In genomic region chr12:124519741-124520140, GRCh38 we compare ENCODE assay signal across 10 cellular contexts. TPM values are rescaled to one million over a fixed set of nuclear protein-coding genes. Genes with fewer than 3 reads are reported as not detected.
DNase-seq lines count a peak whose midpoint lies in the region; ATAC-seq and TF ChIP-seq lines count a peak whose summit lies in the region.
"Had no signal": no experiment of that assay in that cellular context is flagged by ENCODE, and none has a peak within 500 bp of the region (broad histone marks: within the 10 kb centered on the region; RNA-seq: fewer than 3 reads in every experiment).

No MANE protein-coding gene starts in this region.

- H3K9ac ChIP-seq in mucosa of stomach (ENCODE audit: low read length), result peak overlapping the region; percentile 67

- CTCF ChIA-PET in PC-9 (lab: Charles Lee) (no interaction called here), T-cell (lab: Charles Lee) (no interaction called here)

- H3K27me3 ChIP-seq in PC-9 (ENCODE audit: insufficient read depth, low read depth), result no peaks in the 10 kb centered on the region
- no peaks in the 10 kb centered on the region for H3K27me3 ChIP-seq in dorsolateral prefrontal cortex
- H3K27me3 ChIP-seq in mucosa of stomach (ENCODE audit: control insufficient read depth, insufficient read depth, low read length), result no peaks in the 10 kb centered on the region
- no peaks in the 10 kb centered on the region for H3K27me3 ChIP-seq in thoracic aorta (replicated peaks; ENCODE audit: insufficient read depth)

- H3K4me1 Mint-ChIP-seq in T-cell, result peaks cover 20 to 44% (median 32%) of the 10 kb centered on the region in 3 donors

- H3K27ac ChIP-seq in PC-9 (peak overlapping the region; percentile 91), dorsolateral prefrontal cortex (peak overlapping the region; percentile 30 to 100 (median 99)), thoracic aorta (peak overlapping the region; percentile 97)

- H3K9me2 ChIP-seq in PC-9 (ENCODE audit: insufficient read depth), result no peaks in the 10 kb centered on the region

- TF ChIP-seq CTCF in PC-9 (conservative IDR thresholded peaks at IDR 0.05), result no peak
- TF ChIP-seq CTCF in dorsolateral prefrontal cortex (IDR thresholded peaks at IDR 0.05 in 54 of 56, conservative IDR thresholded peaks at IDR 0.05 in 2 of 56; ENCODE audit: low read depth in 1 of 56, partially characterized antibody in 56 of 56), result no peak
- no peak for TF ChIP-seq CTCF in thoracic aorta (IDR thresholded peaks at IDR 0.05)

- H3K9me3 Mint-ChIP-seq in T-cell, result no peaks in the 10 kb centered on the region
- H3K9me3 Mint-ChIP-seq: activated T-helper 1 cell treated with anti-CD3 and anti-CD28 coated beads, Interleukin-12 subunit alpha, Interleukin-12 subunit beta, Interleukin-2, Interleukin-4 antibody, amounts not matched to agents 30 ng/mL and 10 ng/mL and 1 ng/mL, durations not matched to agents 14 hours and 24 hours and 36 hours had no signal

- ATAC-seq in thoracic aorta (ENCODE audit: insufficient number of reproducible peaks, low FRiP score, low read depth), result no peak
- no peak for ATAC-seq in GM19455 (IDR thresholded peaks at IDR 0.05; ENCODE audit: unreplicated experiment)
- no peak for ATAC-seq in GM21529 (IDR thresholded peaks at IDR 0.05; ENCODE audit: unreplicated experiment)
- no peak for ATAC-seq in GM18505 (IDR thresholded peaks at IDR 0.05; ENCODE audit: unreplicated experiment)
- no peak for ATAC-seq in T-cell (replicated peaks in 1 of 4)

- no peak overlapping the region for H3K27ac Mint-ChIP-seq in T-cell
- H3K27ac Mint-ChIP-seq: activated T-helper 1 cell treated with anti-CD3 and anti-CD28 coated beads, Interleukin-12 subunit alpha, Interleukin-12 subunit beta, Interleukin-2, Interleukin-4 antibody, amounts not matched to agents 30 ng/mL and 10 ng/mL and 1 ng/mL, durations not matched to agents 14 hours and 24 hours and 36 hours had no signal

- H3K36me3 ChIP-seq in PC-9 (ENCODE audit: low read depth) (no peaks in the 10 kb centered on the region), mucosa of stomach (ENCODE audit: control insufficient read depth, insufficient read depth, low read length) (no peaks in the 10 kb centered on the region), thoracic aorta (no peaks in the 10 kb centered on the region)

- no peak for TF ChIP-seq POLR2A in GM18505 (IDR thresholded peaks at IDR 0.05; ENCODE audit: borderline replicate concordance, extremely low read depth, insufficient read depth, insufficient read length)

- BruUV-seq in PC-9 (replicated peaks; lab: Mats Ljungman, UMichigan), result no TSS peak

- intact Hi-C loops in PC-9 (cut with micrococcal nuclease; ENCODE audit: unreplicated experiment), result loop anchor here (5.0 to 10.0 kb wide), 4 partner anchors 165 to 545 kb away; partner anchors contain the start of genes CCDC92, UBC and ZNF664
- intact Hi-C loops in dorsolateral prefrontal cortex (cut with DNase I), result loop anchor here in 1 of 2 donors (2.0 kb wide), 1 partner anchor 227 kb away; no protein-coding TSS in a partner anchor

- peaks cover 83% of the 10 kb centered on the region for H3K79me2 ChIP-seq in PC-9 (ENCODE audit: low read depth)

- no peaks in the 10 kb centered on the region for H3K9me3 ChIP-seq in PC-9 (ENCODE audit: insufficient read depth, low read depth)
- no peaks in the 10 kb centered on the region for H3K9me3 ChIP-seq in mucosa of stomach (ENCODE audit: control insufficient read depth, low read length)
- H3K9me3 ChIP-seq in thoracic aorta, result no peaks in the 10 kb centered on the region

- no peaks in the 10 kb centered on the region for H3K27me3 Mint-ChIP-seq in T-cell

- no peak overlapping the region for H3K4me3 ChIP-seq in PC-9
- no peak overlapping the region for H3K4me3 ChIP-seq in dorsolateral prefrontal cortex
- H3K4me3 ChIP-seq in mucosa of stomach (ENCODE audit: low read length), result no peak overlapping the region
- H3K4me3 ChIP-seq in thoracic aorta, result peak overlapping the region; percentile 44

- H2AFZ ChIP-seq in PC-9, result no peak overlapping the region

- no peak for DNase-seq in PC-9
- DNase-seq in dorsolateral prefrontal cortex, result no peak
- no peak for DNase-seq in thoracic aorta (ENCODE audit: low spot score)
- no peak for DNase-seq in T-cell
- DNase-seq: retina had no signal

- H3F3A ChIP-seq in PC-9 (ENCODE audit: insufficient read depth, low read depth), result peaks cover 72% of the 10 kb centered on the region

- peaks cover 6% of the 10 kb centered on the region for H3K36me3 Mint-ChIP-seq in T-cell

- POLR2A ChIA-PET in PC-9 (lab: Charles Lee; ENCODE audit: unreplicated experiment) (interaction anchor here (1.4 kb wide), 1 partner anchor 66 kb away, joined by 10 read pairs; no protein-coding TSS in a partner anchor), T-cell (lab: Charles Lee) (no interaction called here)

- H3K4me2 ChIP-seq in PC-9, result peak overlapping the region; percentile 98

- H3K4me1 ChIP-seq in PC-9 (replicated peaks; ENCODE audit: insufficient read depth) (peaks cover 49% of the 10 kb centered on the region), mucosa of stomach (ENCODE audit: control insufficient read depth, insufficient read depth, low read length) (peaks cover 57% of the 10 kb centered on the region), thoracic aorta (ENCODE audit: control insufficient read depth in 1 of 2, low read depth in 2 of 2) (peaks cover 46 to 93% of the 10 kb centered on the region in 2 donors)

- no peak overlapping the region for H3K4me3 Mint-ChIP-seq in T-cell
- H3K4me3 Mint-ChIP-seq: activated T-helper 1 cell treated with anti-CD3 and anti-CD28 coated beads, Interleukin-12 subunit alpha, Interleukin-12 subunit beta, Interleukin-2, Interleukin-4 antibody, amounts not matched to agents 30 ng/mL and 10 ng/mL and 1 ng/mL, durations not matched to agents 14 hours and 24 hours and 36 hours had no signal

- H4K20me1 ChIP-seq in PC-9 (ENCODE audit: insufficient read depth), result peaks cover 25% of the 10 kb centered on the region; the same call in 1 of the 2 replicates

RNA-seq across cellular contexts. Expression of gene NCOR2, which starts 47.7 kb away (rescaled TPM):
- total RNA-seq in PC-9 (2021) (319 and 368 TPM in 2 replicates), dorsolateral prefrontal cortex (100 to 1,000 TPM; 202 to 379 (median 273) TPM), thoracic aorta (100 to 1,000 TPM; 228 to 229 TPM), T-cell (100 to 1,000 TPM; 108 to 140 (median 127) TPM)
